ENCODE assay signal across 1 cellular context in the genomic region with DNA sequence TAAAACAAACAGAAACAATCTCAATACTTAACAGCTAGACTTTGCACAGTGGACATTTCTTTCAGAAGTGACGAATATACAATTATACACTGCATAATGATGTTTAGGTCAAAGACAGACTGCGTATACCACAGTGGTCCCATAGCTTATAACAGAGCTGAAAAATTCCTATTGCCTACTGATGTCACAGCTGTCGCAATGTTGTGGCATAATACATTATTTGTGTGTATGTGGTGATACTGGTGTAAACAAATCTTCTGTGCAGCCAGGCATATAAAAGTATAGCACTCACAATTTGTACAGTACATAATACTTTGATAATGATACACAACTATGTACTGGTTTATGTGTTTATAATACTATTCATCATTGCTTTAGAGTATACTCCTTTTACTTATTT.
TF ChIP-seq lines count a peak whose summit lies in the region.

No MANE protein-coding gene starts in this region.

TF ChIP-seq in IMR-90, 13 proteins besides CTCF, POLR2A, EP300 and RAD21 (continued from another document):
- peak; percentile 50 for TF ChIP-seq CEBPB (IDR thresholded peaks at IDR 0.05; ENCODE audit: low read depth, low read length)
- TF ChIP-seq NFE2L2 (IDR thresholded peaks at IDR 0.05; ENCODE audit: low read depth, low read length), result no peak
- TF ChIP-seq, protein P1, sequence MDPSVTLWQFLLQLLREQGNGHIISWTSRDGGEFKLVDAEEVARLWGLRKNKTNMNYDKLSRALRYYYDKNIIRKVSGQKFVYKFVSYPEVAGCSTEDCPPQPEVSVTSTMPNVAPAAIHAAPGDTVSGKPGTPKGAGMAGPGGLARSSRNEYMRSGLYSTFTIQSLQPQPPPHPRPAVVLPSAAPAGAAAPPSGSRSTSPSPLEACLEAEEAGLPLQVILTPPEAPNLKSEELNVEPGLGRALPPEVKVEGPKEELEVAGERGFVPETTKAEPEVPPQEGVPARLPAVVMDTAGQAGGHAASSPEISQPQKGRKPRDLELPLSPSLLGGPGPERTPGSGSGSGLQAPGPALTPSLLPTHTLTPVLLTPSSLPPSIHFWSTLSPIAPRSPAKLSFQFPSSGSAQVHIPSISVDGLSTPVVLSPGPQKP (IDR thresholded peaks at IDR 0.05; ENCODE audit: borderline replicate concordance, low read depth, low read length), result no peak
